ENCODE assay signal across 8 cellular contexts in genomic region chrX:16484338-16484737, GRCh38.
DNase-seq lines count a peak whose midpoint lies in the region; ATAC-seq and TF ChIP-seq lines count a peak whose summit lies in the region.

No MANE protein-coding gene starts in this region.

- intact Hi-C loops in activated T-helper 1 cell treated with anti-CD3 and anti-CD28 coated beads, Interleukin-12 subunit alpha, Interleukin-12 subunit beta, Interleukin-2, Interleukin-4 antibody, amounts not matched to agents 30 ng/mL and 10 ng/mL and 1 ng/mL, durations not matched to agents 14 hours and 24 hours and 36 hours (cut with micrococcal nuclease): no loop called here

- no peaks in the 10 kb centered on the region for H3K9me3 Mint-ChIP-seq in activated T-helper 1 cell treated with anti-CD3 and anti-CD28 coated beads, Interleukin-12 subunit alpha, Interleukin-12 subunit beta, Interleukin-2, Interleukin-4 antibody, amounts not matched to agents 30 ng/mL and 10 ng/mL and 1 ng/mL, durations not matched to agents 14 hours and 24 hours and 36 hours
- peaks cover 5% of the 10 kb centered on the region for H3K9me3 Mint-ChIP-seq in neural progenitor cell

- peaks cover 5% of the 10 kb centered on the region for H3F3A ChIP-seq in neural progenitor cell (ENCODE audit: low read depth)

- H3K4me2 ChIP-seq in neural progenitor cell: no peak overlapping the region

- H3K9me3 ChIP-seq in neural progenitor cell (ENCODE audit: low read depth): no peaks in the 10 kb centered on the region

- H3K27ac ChIP-seq in neural progenitor cell: no peak overlapping the region

- POLR2A ChIA-PET in AG04449 (lab: Yijun Ruan, JAX): no interaction called here

- H3K36me3 ChIP-seq in neural progenitor cell: no peaks in the 10 kb centered on the region

- no peak for TF ChIP-seq CTCF in AG04449 (IDR thresholded peaks at IDR 0.05; ENCODE audit: insufficient read depth, low read length, missing control alignments)
- TF ChIP-seq CTCF in neural progenitor cell (IDR thresholded peaks at IDR 0.05): no peak
- no peak for TF ChIP-seq CTCF in omental fat pad (IDR thresholded peaks at IDR 0.05)

- H3K36me3 Mint-ChIP-seq in activated T-helper 1 cell treated with anti-CD3 and anti-CD28 coated beads, Interleukin-12 subunit alpha, Interleukin-12 subunit beta, Interleukin-2, Interleukin-4 antibody, amounts not matched to agents 30 ng/mL and 10 ng/mL and 1 ng/mL, durations not matched to agents 14 hours and 24 hours and 36 hours (ENCODE audit: low read depth): no peaks in the 10 kb centered on the region
- H3K36me3 Mint-ChIP-seq in neural progenitor cell: peaks cover 3% of the 10 kb centered on the region

- ATAC-seq in omental fat pad (ENCODE audit: low FRiP score): no peak

- no peaks in the 10 kb centered on the region for H3K27me3 Mint-ChIP-seq in activated T-helper 1 cell treated with anti-CD3 and anti-CD28 coated beads, Interleukin-12 subunit alpha, Interleukin-12 subunit beta, Interleukin-2, Interleukin-4 antibody, amounts not matched to agents 30 ng/mL and 10 ng/mL and 1 ng/mL, durations not matched to agents 14 hours and 24 hours and 36 hours (ENCODE audit: insufficient read depth)
- no peaks in the 10 kb centered on the region for H3K27me3 Mint-ChIP-seq in neural progenitor cell (ENCODE audit: insufficient read depth, low read depth)

- no peak overlapping the region for H3K4me3 Mint-ChIP-seq in activated T-helper 1 cell treated with anti-CD3 and anti-CD28 coated beads, Interleukin-12 subunit alpha, Interleukin-12 subunit beta, Interleukin-2, Interleukin-4 antibody, amounts not matched to agents 30 ng/mL and 10 ng/mL and 1 ng/mL, durations not matched to agents 14 hours and 24 hours and 36 hours
- no peak overlapping the region for H3K4me3 Mint-ChIP-seq in neural progenitor cell

- CTCF ChIA-PET in AG04449 (lab: Yijun Ruan, JAX): interaction anchor here (1.1 to 1.9 kb wide), 3 partner anchors 17 to 48 kb away, joined by 3 to 6 read pairs (median 6); no protein-coding TSS in a partner anchor

- DNase-seq in AG04449 (ENCODE audit: low read depth, low spot score) (peak; percentile 78), kidney glomerular epithelial cell (lab: John Stamatoyannopoulos, UW) (peak; percentile 23), neural progenitor cell (ENCODE audit: low spot score) (no peak), DMS 273 (lab: John Stamatoyannopoulos, UW; ENCODE audit: unreplicated experiment) (no peak), omental fat pad (ENCODE audit: low spot score) (no peak), NCI-H146 (lab: John Stamatoyannopoulos, UW) (no peak)
- DNase-seq in Jurkat, Clone E6-1 (ENCODE audit: low read depth, low spot score): peak; percentile 7
- peak; percentile 9 for DNase-seq in activated T-helper 1 cell treated with anti-CD3 and anti-CD28 coated beads, Interleukin-12 subunit alpha, Interleukin-12 subunit beta, Interleukin-2, Interleukin-4 antibody, amounts not matched to agents 30 ng/mL and 10 ng/mL and 1 ng/mL, durations not matched to agents 14 hours and 24 hours and 36 hours (ENCODE audit: low spot score)

- H3K4me3 ChIP-seq in AG04449 (ENCODE audit: low read depth, low read length) (no peak overlapping the region), neural progenitor cell (no peak overlapping the region)
- H3K4me3 ChIP-seq in Jurkat, Clone E6-1 (ENCODE audit: low read length): no peak overlapping the region

- no peaks in the 10 kb centered on the region for H4K20me1 ChIP-seq in neural progenitor cell (ENCODE audit: low read depth)

- H3K27me3 ChIP-seq in neural progenitor cell: no peaks in the 10 kb centered on the region

- H3K79me2 ChIP-seq in neural progenitor cell (ENCODE audit: low read depth): no peaks in the 10 kb centered on the region

- no peak overlapping the region for H3K27ac Mint-ChIP-seq in activated T-helper 1 cell treated with anti-CD3 and anti-CD28 coated beads, Interleukin-12 subunit alpha, Interleukin-12 subunit beta, Interleukin-2, Interleukin-4 antibody, amounts not matched to agents 30 ng/mL and 10 ng/mL and 1 ng/mL, durations not matched to agents 14 hours and 24 hours and 36 hours
- H3K27ac Mint-ChIP-seq in neural progenitor cell: no peak overlapping the region

- H2AFZ ChIP-seq in neural progenitor cell (replicated peaks): no peak overlapping the region

- no peak overlapping the region for H3K9ac ChIP-seq in neural progenitor cell

- peaks cover 17% of the 10 kb centered on the region for H3K4me1 Mint-ChIP-seq in activated T-helper 1 cell treated with anti-CD3 and anti-CD28 coated beads, Interleukin-12 subunit alpha, Interleukin-12 subunit beta, Interleukin-2, Interleukin-4 antibody, amounts not matched to agents 30 ng/mL and 10 ng/mL and 1 ng/mL, durations not matched to agents 14 hours and 24 hours and 36 hours (ENCODE audit: low read depth)
- H3K4me1 Mint-ChIP-seq in neural progenitor cell: peaks cover 13% of the 10 kb centered on the region

- H3K4me1 ChIP-seq in neural progenitor cell: no peaks in the 10 kb centered on the region

Comparison
In these comparisons a context has a peak if more than half of its experiments do, and no peak if none do; other contexts are left out.
1. DNase-seq: peak in AG04449 (single experiment), Jurkat, Clone E6-1 (single experiment), activated T-helper 1 cell treated with anti-CD3 and anti-CD28 coated beads, Interleukin-12 subunit alpha, Interleukin-12 subunit beta, Interleukin-2, Interleukin-4 antibody, amounts not matched to agents 30 ng/mL and 10 ng/mL and 1 ng/mL, durations not matched to agents 14 hours and 24 hours and 36 hours (single experiment) and kidney glomerular epithelial cell (single experiment); none in neural progenitor cell (single experiment), DMS 273 (single experiment), omental fat pad (single experiment) and NCI-H146 (single experiment).